In genomic region chr14:63614964-63615363, GRCh38 we compare ENCODE assay signal across 13 cellular contexts. TPM values are rescaled to one million over a fixed set of nuclear protein-coding genes. Genes with fewer than 3 reads are reported as not detected.
DNase-seq lines count a peak whose midpoint lies in the region; ATAC-seq and TF ChIP-seq lines count a peak whose summit lies in the region.
"Had no signal": no experiment of that assay in that cellular context is flagged by ENCODE, and none has a peak within 500 bp of the region (broad histone marks: within the 10 kb centered on the region; RNA-seq: fewer than 3 reads in every experiment).

No MANE protein-coding gene starts in this region.

- peak; percentile 22 for DNase-seq in Daoy (ENCODE audit: low read depth)
- DNase-seq in M059J (ENCODE audit: low read depth) = peak; percentile 34
- DNase-seq in central memory CD8-positive, alpha-beta T cell (ENCODE audit: low spot score in 2 of 2) = no peak
- DNase-seq in medulla oblongata (ENCODE audit: extremely low spot score) = peak; percentile 17
- no peak for DNase-seq in GM13976 (ENCODE audit: low spot score)
- no peak for DNase-seq in stimulated activated CD4-positive, alpha-beta T cell treated with anti-CD3 and anti-CD28 coated beads, Interleukin-4, amount 100 ng/mL, for 24 hours
- DNase-seq: activated gamma-delta T cell; H9; NCI-H1930; NK-92 treated with Interleukin-12 subunit alpha and Interleukin-12 subunit beta, amount 100 ng/mL, for 24 hours had no signal

- no peaks in the 10 kb centered on the region for H3K27me3 Mint-ChIP-seq in central memory CD8-positive, alpha-beta T cell

- peaks cover 35% of the 10 kb centered on the region for H3K4me1 Mint-ChIP-seq in central memory CD8-positive, alpha-beta T cell

- H3K4me3 Mint-ChIP-seq in central memory CD8-positive, alpha-beta T cell = no peak overlapping the region
- H3K4me3 Mint-ChIP-seq: H9 had no signal

- no peaks in the 10 kb centered on the region for H3K9me3 Mint-ChIP-seq in central memory CD8-positive, alpha-beta T cell
- H3K9me3 Mint-ChIP-seq: H9 had no signal

- peaks cover 18% of the 10 kb centered on the region for H3K36me3 Mint-ChIP-seq in central memory CD8-positive, alpha-beta T cell (ENCODE audit: insufficient read depth)

- in situ Hi-C loops in GM13976 (cut with MboI; ENCODE audit: low sequenced_read_pairs, unreplicated experiment) = no loop called here

- TF ChIP-seq CTCF in GM13976 (IDR thresholded peaks at IDR 0.05; ENCODE audit: borderline replicate concordance, control extremely low read depth, extremely low read depth, insufficient read depth, missing control alignments) = no peak

- ATAC-seq in central memory CD8-positive, alpha-beta T cell (replicated peaks; ENCODE audit: extremely low read depth, poor library complexity, severe bottlenecking) = no peak
- ATAC-seq in GM21390 (IDR thresholded peaks at IDR 0.05; ENCODE audit: unreplicated experiment) (no peak), GM18511 (IDR thresholded peaks at IDR 0.05; ENCODE audit: unreplicated experiment) (no peak)
- ATAC-seq: activated CD4-positive, CD25-positive, alpha-beta regulatory T cell treated with anti-CD3 and anti-CD28 coated beads, Interleukin-2, amount 50 U/mL, for 24 hours had no signal

- peak overlapping the region; percentile 46 for H3K27ac Mint-ChIP-seq in central memory CD8-positive, alpha-beta T cell (ENCODE audit: low read depth)

RNA-seq across cellular contexts. Expression of gene WDR89, which starts 26.7 kb away (rescaled TPM):
- total RNA-seq in Daoy (2014; rRNA removed; shearing (Covaris generic)) = 29.3 and 32.8 TPM in 2 replicates
- total RNA-seq in M059J (2014; rRNA removed; shearing (Covaris generic)) = 9.0 and 18.5 TPM in 2 replicates

Comparison
In these comparisons a context has a peak if more than half of its experiments do, and no peak if none do; other contexts are left out.
1. DNase-seq: peak in Daoy (single experiment), M059J (single experiment) and medulla oblongata (single experiment); none in central memory CD8-positive, alpha-beta T cell (0 of 2), GM13976 (single experiment) and stimulated activated CD4-positive, alpha-beta T cell treated with anti-CD3 and anti-CD28 coated beads, Interleukin-4, amount 100 ng/mL, for 24 hours (single experiment).